In genomic region chr12:96247567-96247962, GRCh38 we compare ENCODE assay signal across 15 cellular contexts. TPM values are rescaled to one million over a fixed set of nuclear protein-coding genes. Genes with fewer than 3 reads are reported as not detected.
A peak's percentile ranks its signal among the peaks of the same experiment; 100 is the strongest.
DNase-seq lines count a peak whose midpoint lies in the region; ATAC-seq and TF ChIP-seq lines count a peak whose summit lies in the region.
"Had no signal": no experiment of that assay in that cellular context is flagged by ENCODE, and none has a peak within 500 bp of the region (broad histone marks: within the 10 kb centered on the region; RNA-seq: fewer than 3 reads in every experiment).

No MANE protein-coding gene starts in this region.

- H3K9me3 Mint-ChIP-seq in effector memory CD8-positive, alpha-beta T cell, result no peaks in the 10 kb centered on the region

- no peak overlapping the region for H3K4me3 Mint-ChIP-seq in effector memory CD8-positive, alpha-beta T cell

- H3K27ac ChIP-seq in right atrium auricular region, result no peak overlapping the region
- no peak overlapping the region for H3K27ac ChIP-seq in left ventricle myocardium inferior (replicated peaks)
- H3K27ac ChIP-seq: cardiac muscle cell, epithelial cell of prostate, VCaP had no signal

- no peak overlapping the region for H3K4me3 ChIP-seq in right atrium auricular region
- H3K4me3 ChIP-seq in left ventricle myocardium inferior, result no peak overlapping the region
- H3K4me3 ChIP-seq: cardiac muscle cell had no signal

- peaks cover 0 to 36% of the 10 kb centered on the region in 2 donors for H3K4me1 ChIP-seq in right atrium auricular region
- H3K4me1 ChIP-seq in left ventricle myocardium inferior, result peaks cover 65% of the 10 kb centered on the region

- no peak for ATAC-seq in effector memory CD8-positive, alpha-beta T cell (replicated peaks)
- ATAC-seq in stimulated activated naive CD8-positive, alpha-beta T cell treated with anti-CD3 and anti-CD28 coated beads, Interleukin-15, Interleukin-2, amounts not matched to agents 100 U/mL and 50 U/mL, for 24 hours, result peak; percentile 82
- ATAC-seq in GM18498 (IDR thresholded peaks at IDR 0.05; ENCODE audit: unreplicated experiment), result no peak

- H3K27me3 ChIP-seq in right atrium auricular region (no peaks in the 10 kb centered on the region), left ventricle myocardium inferior (ENCODE audit: low read depth) (no peaks in the 10 kb centered on the region)
- H3K27me3 ChIP-seq: cardiac muscle cell had no signal

- H3K4me1 Mint-ChIP-seq in effector memory CD8-positive, alpha-beta T cell (ENCODE audit: low read depth in 2 of 2), result peaks cover 41 to 45% of the 10 kb centered on the region in 2 donors

- DNase-seq in right atrium auricular region (ENCODE audit: low spot score), result peak; percentile 32
- DNase-seq in left ventricle myocardium inferior, result no peak
- peak; percentile 46 for DNase-seq in MV-4-11 (lab: John Stamatoyannopoulos, UW)
- DNase-seq in effector memory CD8-positive, alpha-beta T cell, result no peak
- DNase-seq in stimulated activated naive CD8-positive, alpha-beta T cell treated with anti-CD3 and anti-CD28 coated beads, Interleukin-15, Interleukin-2, amounts not matched to agents 100 U/mL and 50 U/mL, for 24 hours, result peak; percentile 24
- no peak for DNase-seq in NCI-H187 treated with DMSO at 0.1 percent for 48 hours (lab: John Stamatoyannopoulos, UW)
- DNase-seq in HPDE6-E6E7 (ENCODE audit: extremely low spot score), result no peak
- DNase-seq: activated effector memory CD4-positive, alpha-beta T cell treated with Interleukin-2 at 50 U/mL for 16 hours; GDM1; KBM-7; posterior cingulate gyrus had no signal

- TF ChIP-seq CTCF in right atrium auricular region (IDR thresholded peaks at IDR 0.05) (no peak), left ventricle myocardium inferior (IDR thresholded peaks at IDR 0.05; ENCODE audit: borderline replicate concordance) (no peak)

- H3K36me3 ChIP-seq in right atrium auricular region (peaks cover 16% of the 10 kb centered on the region), left ventricle myocardium inferior (peaks cover 46% of the 10 kb centered on the region)
- H3K36me3 ChIP-seq: cardiac muscle cell had no signal

- H3K9me3 ChIP-seq in right atrium auricular region, result no peaks in the 10 kb centered on the region
- no peaks in the 10 kb centered on the region for H3K9me3 ChIP-seq in left ventricle myocardium inferior (replicated peaks)

- peaks cover 63% of the 10 kb centered on the region for H3K36me3 Mint-ChIP-seq in effector memory CD8-positive, alpha-beta T cell (ENCODE audit: insufficient read depth)

- peak overlapping the region; percentile 6 to 94 for H3K27ac Mint-ChIP-seq in effector memory CD8-positive, alpha-beta T cell

- intact Hi-C loops in left ventricle myocardium inferior (cut with micrococcal nuclease), result no loop called here

- H3K27me3 Mint-ChIP-seq in effector memory CD8-positive, alpha-beta T cell, result no peaks in the 10 kb centered on the region

RNA-seq across cellular contexts. Expression of gene ELK3, which starts 53.4 kb away (rescaled TPM):
- total RNA-seq in right atrium auricular region (10 to 100 TPM; 15.1 to 16.3 TPM), left ventricle myocardium inferior (17.1 TPM)

Comparison
In these comparisons a context has a peak if more than half of its experiments do, and no peak if none do; other contexts are left out.
1. DNase-seq: peak in right atrium auricular region (single experiment), MV-4-11 (single experiment) and stimulated activated naive CD8-positive, alpha-beta T cell treated with anti-CD3 and anti-CD28 coated beads, Interleukin-15, Interleukin-2, amounts not matched to agents 100 U/mL and 50 U/mL, for 24 hours (single experiment); none in left ventricle myocardium inferior (single experiment), effector memory CD8-positive, alpha-beta T cell (0 of 3), NCI-H187 treated with DMSO at 0.1 percent for 48 hours (single experiment) and HPDE6-E6E7 (single experiment).